Comparison of ENCODE assay signal across 1 cellular context in the genomic region with DNA sequence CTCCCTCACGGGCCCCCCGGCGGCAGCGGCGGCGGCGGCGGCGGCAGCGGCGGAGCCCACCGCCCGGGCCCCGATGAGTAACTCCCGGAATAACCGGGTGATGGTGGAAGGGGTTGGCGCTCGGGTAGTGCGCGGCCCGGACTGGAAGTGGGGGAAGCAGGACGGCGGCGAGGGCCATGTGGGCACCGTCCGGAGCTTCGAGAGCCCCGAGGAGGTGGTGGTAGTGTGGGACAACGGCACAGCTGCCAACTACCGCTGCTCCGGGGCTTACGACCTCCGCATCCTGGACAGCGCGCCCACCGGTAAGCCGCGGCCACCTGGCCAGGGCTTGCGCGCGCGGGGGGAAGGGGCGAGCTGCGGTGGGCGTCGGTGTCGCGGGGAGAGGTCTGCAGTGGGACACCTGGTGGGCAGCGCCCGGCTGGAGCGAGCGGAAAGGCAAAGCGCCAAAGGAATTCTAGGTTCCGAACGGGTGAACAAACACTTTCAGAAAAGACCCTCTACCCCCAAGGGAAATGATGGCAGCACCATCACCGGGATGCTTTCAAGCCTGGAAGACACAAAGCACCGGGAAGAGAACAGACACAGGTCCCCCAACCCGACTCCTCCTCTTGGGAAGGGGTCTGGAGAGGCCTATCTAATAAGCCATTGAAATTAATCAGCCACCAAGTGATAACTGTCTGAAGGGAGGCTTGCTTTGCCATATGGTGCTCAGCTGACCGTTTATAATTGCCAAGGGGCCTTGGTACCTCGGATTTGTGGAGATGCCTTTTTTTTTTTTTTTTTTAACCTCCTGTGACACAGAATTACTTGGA.
TF ChIP-seq lines count a peak whose summit lies in the region.

No MANE protein-coding gene starts in this region.

TF ChIP-seq in endothelial cell of umbilical vein, 7 proteins besides CTCF, POLR2A, EP300 and RAD21:
- TF ChIP-seq EZH2 (IDR thresholded peaks at IDR 0.05; ENCODE audit: borderline replicate concordance, low read depth, low read length, severe bottlenecking) (no peak), FOS (IDR thresholded peaks at IDR 0.05; ENCODE audit: borderline replicate concordance, insufficient read depth, low read length) (no peak), POLR2AphosphoS5 (IDR thresholded peaks at IDR 0.05; ENCODE audit: insufficient read depth, low read depth, low read length) (no peak), MYC (IDR thresholded peaks at IDR 0.05; ENCODE audit: low read depth, low read length) (no peak), GATA2 (IDR thresholded peaks at IDR 0.05; ENCODE audit: insufficient read depth, insufficient read length, low read depth, low read length) (no peak), JUN (IDR thresholded peaks at IDR 0.05; ENCODE audit: borderline replicate concordance, insufficient read depth, insufficient read length, low read depth) (no peak)
- TF ChIP-seq, protein P1, sequence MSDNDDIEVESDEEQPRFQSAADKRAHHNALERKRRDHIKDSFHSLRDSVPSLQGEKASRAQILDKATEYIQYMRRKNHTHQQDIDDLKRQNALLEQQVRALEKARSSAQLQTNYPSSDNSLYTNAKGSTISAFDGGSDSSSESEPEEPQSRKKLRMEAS (IDR thresholded peaks at IDR 0.05; ENCODE audit: insufficient read depth, insufficient read length), result no peak
